In genomic region chr17:7846765-7847661, GRCh38 we compare ENCODE assay signal across 1 cellular context.
TF ChIP-seq lines count a peak whose summit lies in the region.

No MANE protein-coding gene starts in this region.

TF ChIP-seq in K562, 482 proteins besides CTCF, POLR2A, EP300 and RAD21:
- peak; percentile 47; the same call in 1 of the 2 replicates for TF ChIP-seq POLR2G (IDR thresholded peaks at IDR 0.05; ENCODE audit: low read depth, low read length)
- peak; percentile 60 for TF ChIP-seq NR2C1 (IDR thresholded peaks at IDR 0.05)
- TF ChIP-seq NR2C1 (tag; IDR thresholded peaks at IDR 0.05): no peak
- no peak for TF ChIP-seq ESRRA (IDR thresholded peaks at IDR 0.05; ENCODE audit: borderline replicate concordance, low read depth)
- peak; percentile 36 for TF ChIP-seq RBFOX2 (IDR thresholded peaks at IDR 0.05; ENCODE audit: low read depth, low read length)
